2 cellular contexts compared by ENCODE assay signal in genomic region chr6:155314773-155315515, GRCh38.
TF ChIP-seq lines count a peak whose summit lies in the region.

No MANE protein-coding gene starts in this region.

TF ChIP-seq in HEK293, 187 proteins besides CTCF, POLR2A, EP300 and RAD21 (continued from another document and continues in another):
- TF ChIP-seq, protein P1, sequence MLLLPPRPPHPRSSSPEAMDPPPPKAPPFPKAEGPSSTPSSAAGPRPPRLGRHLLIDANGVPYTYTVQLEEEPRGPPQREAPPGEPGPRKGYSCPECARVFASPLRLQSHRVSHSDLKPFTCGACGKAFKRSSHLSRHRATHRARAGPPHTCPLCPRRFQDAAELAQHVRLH (tag by site-specific recombination; IDR thresholded peaks at IDR 0.05), result peak; percentile 94
- TF ChIP-seq, protein P2, sequence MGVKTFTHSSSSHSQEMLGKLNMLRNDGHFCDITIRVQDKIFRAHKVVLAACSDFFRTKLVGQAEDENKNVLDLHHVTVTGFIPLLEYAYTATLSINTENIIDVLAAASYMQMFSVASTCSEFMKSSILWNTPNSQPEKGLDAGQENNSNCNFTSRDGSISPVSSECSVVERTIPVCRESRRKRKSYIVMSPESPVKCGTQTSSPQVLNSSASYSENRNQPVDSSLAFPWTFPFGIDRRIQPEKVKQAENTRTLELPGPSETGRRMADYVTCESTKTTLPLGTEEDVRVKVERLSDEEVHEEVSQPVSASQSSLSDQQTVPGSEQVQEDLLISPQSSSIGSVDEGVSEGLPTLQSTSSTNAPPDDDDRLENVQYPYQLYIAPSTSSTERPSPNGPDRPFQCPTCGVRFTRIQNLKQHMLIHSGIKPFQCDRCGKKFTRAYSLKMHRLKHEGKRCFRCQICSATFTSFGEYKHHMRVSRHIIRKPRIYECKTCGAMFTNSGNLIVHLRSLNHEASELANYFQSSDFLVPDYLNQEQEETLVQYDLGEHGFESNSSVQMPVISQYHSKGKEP (tag by site-specific recombination; IDR thresholded peaks at IDR 0.05), result no peak
- TF ChIP-seq BCL11B (tag by site-specific recombination; IDR thresholded peaks at IDR 0.05; ENCODE audit: low read depth), result no peak
- no peak for TF ChIP-seq ZNF433 (tag by site-specific recombination; IDR thresholded peaks at IDR 0.05; ENCODE audit: low read depth)
- TF ChIP-seq ZNF132 (tag by site-specific recombination; IDR thresholded peaks at IDR 0.05; ENCODE audit: borderline replicate concordance), result no peak
- no peak for TF ChIP-seq ZNF19 (tag by site-specific recombination; IDR thresholded peaks at IDR 0.05; ENCODE audit: low read depth)
- TF ChIP-seq, protein P3, sequence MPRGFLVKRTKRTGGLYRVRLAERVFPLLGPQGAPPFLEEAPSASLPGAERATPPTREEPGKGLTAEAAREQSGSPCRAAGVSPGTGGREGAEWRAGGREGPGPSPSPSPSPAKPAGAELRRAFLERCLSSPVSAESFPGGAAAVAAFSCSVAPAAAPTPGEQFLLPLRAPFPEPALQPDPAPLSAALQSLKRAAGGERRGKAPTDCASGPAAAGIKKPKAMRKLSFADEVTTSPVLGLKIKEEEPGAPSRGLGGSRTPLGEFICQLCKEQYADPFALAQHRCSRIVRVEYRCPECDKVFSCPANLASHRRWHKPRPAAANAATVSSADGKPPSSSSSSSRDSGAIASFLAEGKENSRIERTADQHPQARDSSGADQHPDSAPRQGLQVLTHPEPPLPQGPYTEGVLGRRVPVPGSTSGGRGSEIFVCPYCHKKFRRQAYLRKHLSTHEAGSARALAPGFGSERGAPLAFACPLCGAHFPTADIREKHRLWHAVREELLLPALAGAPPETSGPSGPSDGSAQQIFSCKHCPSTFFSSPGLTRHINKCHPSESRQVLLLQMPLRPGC (tag by site-specific recombination; IDR thresholded peaks at IDR 0.05), result peak; percentile 71; the same call in 1 of the 2 replicates
- TF ChIP-seq ZNF174 (tag by site-specific recombination; IDR thresholded peaks at IDR 0.05), result no peak
- TF ChIP-seq, protein P4, sequence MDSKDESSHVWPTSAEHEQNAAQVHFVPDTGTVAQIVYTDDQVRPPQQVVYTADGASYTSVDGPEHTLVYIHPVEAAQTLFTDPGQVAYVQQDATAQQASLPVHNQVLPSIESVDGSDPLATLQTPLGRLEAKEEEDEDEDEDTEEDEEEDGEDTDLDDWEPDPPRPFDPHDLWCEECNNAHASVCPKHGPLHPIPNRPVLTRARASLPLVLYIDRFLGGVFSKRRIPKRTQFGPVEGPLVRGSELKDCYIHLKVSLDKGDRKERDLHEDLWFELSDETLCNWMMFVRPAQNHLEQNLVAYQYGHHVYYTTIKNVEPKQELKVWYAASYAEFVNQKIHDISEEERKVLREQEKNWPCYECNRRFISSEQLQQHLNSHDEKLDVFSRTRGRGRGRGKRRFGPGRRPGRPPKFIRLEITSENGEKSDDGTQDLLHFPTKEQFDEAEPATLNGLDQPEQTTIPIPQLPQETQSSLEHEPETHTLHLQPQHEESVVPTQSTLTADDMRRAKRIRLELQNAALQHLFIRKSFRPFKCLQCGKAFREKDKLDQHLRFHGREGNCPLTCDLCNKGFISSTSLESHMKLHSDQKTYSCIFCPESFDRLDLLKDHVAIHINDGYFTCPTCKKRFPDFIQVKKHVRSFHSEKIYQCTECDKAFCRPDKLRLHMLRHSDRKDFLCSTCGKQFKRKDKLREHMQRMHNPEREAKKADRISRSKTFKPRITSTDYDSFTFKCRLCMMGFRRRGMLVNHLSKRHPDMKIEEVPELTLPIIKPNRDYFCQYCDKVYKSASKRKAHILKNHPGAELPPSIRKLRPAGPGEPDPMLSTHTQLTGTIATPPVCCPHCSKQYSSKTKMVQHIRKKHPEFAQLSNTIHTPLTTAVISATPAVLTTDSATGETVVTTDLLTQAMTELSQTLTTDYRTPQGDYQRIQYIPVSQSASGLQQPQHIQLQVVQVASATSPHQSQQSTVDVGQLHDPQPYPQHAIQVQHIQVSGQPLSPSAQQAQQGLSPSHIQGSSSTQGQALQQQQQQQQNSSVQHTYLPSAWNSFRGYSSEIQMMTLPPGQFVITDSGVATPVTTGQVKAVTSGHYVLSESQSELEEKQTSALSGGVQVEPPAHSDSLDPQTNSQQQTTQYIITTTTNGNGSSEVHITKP (tag by site-specific recombination; IDR thresholded peaks at IDR 0.05), result no peak
- TF ChIP-seq ZNF660 (tag by site-specific recombination; IDR thresholded peaks at IDR 0.05), result peak; percentile 88
- no peak for TF ChIP-seq RBAK (tag by site-specific recombination; IDR thresholded peaks at IDR 0.05)
- no peak for TF ChIP-seq ZNF350 (tag by site-specific recombination; IDR thresholded peaks at IDR 0.05)
- no peak for TF ChIP-seq ZBTB49 (tag by site-specific recombination; IDR thresholded peaks at IDR 0.05; ENCODE audit: low read depth)
- no peak for TF ChIP-seq GLIS2 (tag by site-specific recombination; IDR thresholded peaks at IDR 0.05)
- no peak for TF ChIP-seq ZFP41 (tag by site-specific recombination; IDR thresholded peaks at IDR 0.05; ENCODE audit: borderline replicate concordance)
- TF ChIP-seq ZNF555 (tag by site-specific recombination; conservative IDR thresholded peaks at IDR 0.05), result no peak
- TF ChIP-seq ZNF558 (tag by site-specific recombination; IDR thresholded peaks at IDR 0.05), result peak; percentile 63; the same call in 1 of the 2 replicates
- TF ChIP-seq OSR2 (tag by site-specific recombination; IDR thresholded peaks at IDR 0.05), result peak; percentile 38
- no peak for TF ChIP-seq ZBTB48 (tag by site-specific recombination; IDR thresholded peaks at IDR 0.05)
- peak; percentile 55 for TF ChIP-seq ZEB2 (tag by site-specific recombination; IDR thresholded peaks at IDR 0.05)

TF ChIP-seq in K562, 482 proteins besides CTCF, POLR2A, EP300 and RAD21 (continued from another document and continues in another):
- TF ChIP-seq ZFP91 (CRISPR knock-in tag; IDR thresholded peaks at IDR 0.05) (no peak), BRD9 (IDR thresholded peaks at IDR 0.05; ENCODE audit: low read depth, partially characterized antibody) (peak; percentile 87), L3MBTL2 (IDR thresholded peaks at IDR 0.05) (peak; percentile 86), DACH1 (IDR thresholded peaks at IDR 0.05; ENCODE audit: partially characterized antibody) (peak; percentile 66), CBX1 (IDR thresholded peaks at IDR 0.05; ENCODE audit: low read depth) (peak; percentile 98; the same call in 1 of the 2 replicates), SUPT5H (IDR thresholded peaks at IDR 0.05) (peak; percentile 44), ZNF512 (tag; IDR thresholded peaks at IDR 0.05) (peak; percentile 50; the same call in 1 of the 2 replicates), KLF1 (tag; IDR thresholded peaks at IDR 0.05) (peak; percentile 77), JUN (IDR thresholded peaks at IDR 0.05; ENCODE audit: borderline replicate concordance, low read depth, low read length) (no peak), JUN (CRISPR knock-in tag; IDR thresholded peaks at IDR 0.05; ENCODE audit: borderline replicate concordance) (0 out of 2 replicates have a peak, but pooled peaks have one; percentile 37), GTF2F1 (IDR thresholded peaks at IDR 0.05; ENCODE audit: low read depth, low read length) (no peak), ZNF551 (CRISPR knock-in tag; IDR thresholded peaks at IDR 0.05) (no peak), TRIM28 (IDR thresholded peaks at IDR 0.05) (0 out of 2 replicates have a peak, but pooled peaks have one; percentile 41), MBD2 (IDR thresholded peaks at IDR 0.05; ENCODE audit: borderline replicate concordance, low read depth) (no peak; the same call in 1 of the 2 replicates), MEF2D (tag; conservative IDR thresholded peaks at IDR 0.05; ENCODE audit: low read depth) (0 out of 2 replicates have a peak, but pooled peaks have one; percentile 17), SMAD3 (CRISPR knock-in tag; conservative IDR thresholded peaks at IDR 0.05) (0 out of 2 replicates have a peak, but pooled peaks have one; percentile 21), NFRKB (IDR thresholded peaks at IDR 0.05; ENCODE audit: low read depth) (peak; percentile 56; the same call in 1 of the 2 replicates), RCOR1 (IDR thresholded peaks at IDR 0.05; ENCODE audit: borderline replicate concordance in 1 of 2, low read depth in 2 of 2, low read length in 2 of 2) (peak; percentile 58 to 88; a peak in 3 of 4 replicates), HDAC1 (IDR thresholded peaks at IDR 0.05) (peak in 1 of 2 experiments; percentile 88; a peak in 2 of 4 replicates), POLR3G (IDR thresholded peaks at IDR 0.05; ENCODE audit: extremely low read depth, insufficient read length, insufficient replicate concordance) (no peak), ZNF24 (IDR thresholded peaks at IDR 0.05) (peak; percentile 91), SMARCE1 (IDR thresholded peaks at IDR 0.05) (peak; percentile 36; the same call in 1 of the 2 replicates), CBFB (CRISPR knock-in tag; IDR thresholded peaks at IDR 0.05) (no peak), SIN3A (IDR thresholded peaks at IDR 0.05; ENCODE audit: borderline replicate concordance in 2 of 2, control insufficient read depth in 1 of 2, low read depth in 2 of 2, low read length in 2 of 2) (0 out of 4 replicates have a peak, but pooled peaks of 1 of the 2 experiments have one; percentile 22), GABPA (tag; conservative IDR thresholded peaks at IDR 0.05; ENCODE audit: low read depth) (peak; percentile 87), TBP (optimal IDR thresholded peaks at IDR 0.05; ENCODE audit: low read depth, low read length) (peak; percentile 73), PTBP1 (IDR thresholded peaks at IDR 0.05; ENCODE audit: low read depth, low read length) (peak; percentile 71; the same call in 1 of the 2 replicates), KAT2B (IDR thresholded peaks at IDR 0.05; ENCODE audit: low read depth, low read length) (no peak), CHD4 (IDR thresholded peaks at IDR 0.05; ENCODE audit: insufficient read depth, insufficient replicate concordance, low read depth, low read length, poor library complexity, severe bottlenecking) (peak; percentile 98), ZNF217 (CRISPR knock-in tag; IDR thresholded peaks at IDR 0.05) (no peak), BHLHE40 (IDR thresholded peaks at IDR 0.05; ENCODE audit: low read length) (peak; percentile 95), CEBPG (CRISPR knock-in tag; IDR thresholded peaks at IDR 0.05) (no peak; the same call in 1 of the 2 replicates), CEBPG (tag; conservative IDR thresholded peaks at IDR 0.05 in 1 of 2, IDR thresholded peaks at IDR 0.05 in 1 of 2) (peak; percentile 20 to 46; a peak in 1 of 4 replicates), ZNF57 (CRISPR knock-in tag; IDR thresholded peaks at IDR 0.05) (no peak), CHCHD3 (CRISPR knock-in tag; IDR thresholded peaks at IDR 0.05) (no peak), MECOM (CRISPR knock-in tag; IDR thresholded peaks at IDR 0.05) (no peak), RUNX1 (IDR thresholded peaks at IDR 0.05; ENCODE audit: low read depth) (no peak), ARNT (IDR thresholded peaks at IDR 0.05) (0 out of 4 replicates have a peak, but pooled peaks have one; percentile 30 to 86), EP400 (IDR thresholded peaks at IDR 0.05) (peak; percentile 85), HSF4 (CRISPR knock-in tag; IDR thresholded peaks at IDR 0.05; ENCODE audit: borderline replicate concordance) (no peak)
- TF ChIP-seq, protein P5, sequence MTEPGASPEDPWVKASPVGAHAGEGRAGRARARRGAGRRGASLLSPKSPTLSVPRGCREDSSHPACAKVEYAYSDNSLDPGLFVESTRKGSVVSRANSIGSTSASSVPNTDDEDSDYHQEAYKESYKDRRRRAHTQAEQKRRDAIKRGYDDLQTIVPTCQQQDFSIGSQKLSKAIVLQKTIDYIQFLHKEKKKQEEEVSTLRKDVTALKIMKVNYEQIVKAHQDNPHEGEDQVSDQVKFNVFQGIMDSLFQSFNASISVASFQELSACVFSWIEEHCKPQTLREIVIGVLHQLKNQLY (CRISPR knock-in tag; conservative IDR thresholded peaks at IDR 0.05), result no peak
- TF ChIP-seq, protein P6, sequence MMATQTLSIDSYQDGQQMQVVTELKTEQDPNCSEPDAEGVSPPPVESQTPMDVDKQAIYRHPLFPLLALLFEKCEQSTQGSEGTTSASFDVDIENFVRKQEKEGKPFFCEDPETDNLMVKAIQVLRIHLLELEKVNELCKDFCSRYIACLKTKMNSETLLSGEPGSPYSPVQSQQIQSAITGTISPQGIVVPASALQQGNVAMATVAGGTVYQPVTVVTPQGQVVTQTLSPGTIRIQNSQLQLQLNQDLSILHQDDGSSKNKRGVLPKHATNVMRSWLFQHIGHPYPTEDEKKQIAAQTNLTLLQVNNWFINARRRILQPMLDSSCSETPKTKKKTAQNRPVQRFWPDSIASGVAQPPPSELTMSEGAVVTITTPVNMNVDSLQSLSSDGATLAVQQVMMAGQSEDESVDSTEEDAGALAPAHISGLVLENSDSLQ (IDR thresholded peaks at IDR 0.05), result no peak
- TF ChIP-seq, protein P7, sequence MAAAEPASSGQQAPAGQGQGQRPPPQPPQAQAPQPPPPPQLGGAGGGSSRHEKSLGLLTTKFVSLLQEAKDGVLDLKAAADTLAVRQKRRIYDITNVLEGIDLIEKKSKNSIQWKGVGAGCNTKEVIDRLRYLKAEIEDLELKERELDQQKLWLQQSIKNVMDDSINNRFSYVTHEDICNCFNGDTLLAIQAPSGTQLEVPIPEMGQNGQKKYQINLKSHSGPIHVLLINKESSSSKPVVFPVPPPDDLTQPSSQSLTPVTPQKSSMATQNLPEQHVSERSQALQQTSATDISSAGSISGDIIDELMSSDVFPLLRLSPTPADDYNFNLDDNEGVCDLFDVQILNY (CRISPR knock-in tag; IDR thresholded peaks at IDR 0.05), result no peak
- TF ChIP-seq, protein P8, sequence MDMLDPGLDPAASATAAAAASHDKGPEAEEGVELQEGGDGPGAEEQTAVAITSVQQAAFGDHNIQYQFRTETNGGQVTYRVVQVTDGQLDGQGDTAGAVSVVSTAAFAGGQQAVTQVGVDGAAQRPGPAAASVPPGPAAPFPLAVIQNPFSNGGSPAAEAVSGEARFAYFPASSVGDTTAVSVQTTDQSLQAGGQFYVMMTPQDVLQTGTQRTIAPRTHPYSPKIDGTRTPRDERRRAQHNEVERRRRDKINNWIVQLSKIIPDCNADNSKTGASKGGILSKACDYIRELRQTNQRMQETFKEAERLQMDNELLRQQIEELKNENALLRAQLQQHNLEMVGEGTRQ (CRISPR knock-in tag; IDR thresholded peaks at IDR 0.05), result peak; percentile 90
